7 cellular contexts compared by ENCODE assay signal in genomic region chr3:152596833-152597274, GRCh38.
A peak's percentile ranks its signal among the peaks of the same experiment; 100 is the strongest.
DNase-seq lines count a peak whose midpoint lies in the region; ATAC-seq, FAIRE-seq and TF ChIP-seq lines count a peak whose summit lies in the region.
"Not testable (repeated sequence)": the region's sequence is repeated elsewhere in the genome, so short reads cannot be mapped to it uniquely, and the experiment has no call there.

No MANE protein-coding gene starts in this region.

- not testable (repeated sequence) for TF ChIP-seq EP300 in suprapubic skin (IDR thresholded peaks at IDR 0.05)

- peak overlapping the region; percentile 28 for H3K56ac ChIP-seq in mesendoderm (ENCODE audit: low read length)

- peak overlapping the region; percentile 99 for H2BK15ac ChIP-seq in mesendoderm (replicated peaks; ENCODE audit: low read depth)

- not testable (repeated sequence) for H3K27me3 Mint-ChIP-seq in GM23338 (ENCODE audit: insufficient read depth, low read depth, poor library complexity)

- no CpG with 5 or more reads among the region's 1 CpG for whole genome bisulfite sequencing in mesendoderm (ENCODE audit: extremely low coverage, insufficient coverage, low lambda C conversion rate)
- whole genome bisulfite sequencing in pancreas, 2 donors: 85 to 100% methylated on average over 1 of the region's 1 CpG
- WGBS in suprapubic skin: 82% methylated on average over 1 of the region's 1 CpG

- intact Hi-C loops in left ventricle myocardium inferior (cut with micrococcal nuclease); pancreas (cut with DNase I): not testable (repeated sequence)

- H4K20me1 ChIP-seq in GM23338 (replicated peaks; ENCODE audit: insufficient read depth): not testable (repeated sequence)

- not testable (repeated sequence) for H3K23ac ChIP-seq in mesendoderm (ENCODE audit: low read length)

- H3K4me3 Mint-ChIP-seq in GM23338: not testable (repeated sequence)

- H3K4me3 ChIP-seq in GM23338; Peyer's patch; mesendoderm (ENCODE audit: low read length); suprapubic skin: not testable (repeated sequence)
- H3K4me3 ChIP-seq in left ventricle myocardium inferior (peak overlapping the region; percentile 46), pancreas (peak overlapping the region in 1 of 4 donors; percentile 1)

- H2AFZ ChIP-seq in GM23338: 0 out of 2 replicates have a peak overlapping the region, but pooled peaks have one; percentile 25

- H3K9me3 ChIP-seq in Peyer's patch; left ventricle myocardium inferior (replicated peaks); pancreas; suprapubic skin: not testable (repeated sequence)

- not testable (repeated sequence) for H3K27ac Mint-ChIP-seq in GM23338

- H3K9me2 ChIP-seq in GM23338 (ENCODE audit: insufficient read depth): not testable (repeated sequence)

- peak overlapping the region; percentile 97 for H2BK120ac ChIP-seq in mesendoderm (ENCODE audit: low read depth, low read length)

- peaks cover 19% of the 10 kb centered on the region for H3K9me3 Mint-ChIP-seq in GM23338

- not testable (repeated sequence) for H3K4ac ChIP-seq in mesendoderm (ENCODE audit: low read depth, low read length)

- peak overlapping the region; percentile 98 for H3K18ac ChIP-seq in mesendoderm (ENCODE audit: low read length)

- H2BK5ac ChIP-seq in mesendoderm (ENCODE audit: low read length): peak overlapping the region; percentile 15

- not testable (repeated sequence) for H3K79me1 ChIP-seq in mesendoderm (ENCODE audit: low read length)

- not testable (repeated sequence) for TF ChIP-seq POLR2A in Peyer's patch (IDR thresholded peaks at IDR 0.05); suprapubic skin (IDR thresholded peaks at IDR 0.05)

- not testable (repeated sequence) for FAIRE-seq in pancreas (lab: Jason Lieb, UNC)

- not testable (repeated sequence) for TF ChIP-seq CTCF in GM23338 (conservative IDR thresholded peaks at IDR 0.05; ENCODE audit: low read depth in 2 of 2); Peyer's patch (IDR thresholded peaks at IDR 0.05); left ventricle myocardium inferior (IDR thresholded peaks at IDR 0.05; ENCODE audit: borderline replicate concordance); pancreas (IDR thresholded peaks at IDR 0.05); suprapubic skin (IDR thresholded peaks at IDR 0.05)

- not testable (repeated sequence) for ATAC-seq in GM23338
- peak in 1 of 4 donors; percentile 19 for ATAC-seq in pancreas

- H3K27ac ChIP-seq in GM23338 (ENCODE audit: low read depth): not testable (repeated sequence)
- H3K27ac ChIP-seq in Peyer's patch (peak overlapping the region; percentile 22 to 72 (median 58)), caudate nucleus (ENCODE audit: low read depth, low read length) (peak overlapping the region; percentile 71), left ventricle myocardium inferior (replicated peaks) (peak overlapping the region; percentile 89), mesendoderm (ENCODE audit: low read depth, low read length) (peak overlapping the region; percentile 67), pancreas (peak overlapping the region; percentile 12 to 63 (median 42)), suprapubic skin (peak overlapping the region; percentile 65)

- peaks cover 18% of the 10 kb centered on the region for H3K4me1 Mint-ChIP-seq in GM23338

- H3K4me1 ChIP-seq in GM23338 (ENCODE audit: insufficient read depth) (peaks cover 11% of the 10 kb centered on the region; the same call in 1 of the 2 replicates), Peyer's patch (peaks cover 0 to 17% (median 3%) of the 10 kb centered on the region in 4 donors), left ventricle myocardium inferior (peaks cover 27% of the 10 kb centered on the region), suprapubic skin (peaks cover 20% of the 10 kb centered on the region)
- H3K4me1 ChIP-seq in mesendoderm (ENCODE audit: control insufficient read depth, low read depth, low read length); pancreas: not testable (repeated sequence)

- H3K27me3 ChIP-seq in GM23338 (ENCODE audit: insufficient read depth); Peyer's patch; left ventricle myocardium inferior (ENCODE audit: low read depth); mesendoderm (ENCODE audit: insufficient read depth, low read length, poor library complexity); pancreas; suprapubic skin: not testable (repeated sequence)

- not testable (repeated sequence) for DNase-seq in GM23338 (ENCODE audit: low spot score); Peyer's patch; caudate nucleus (lab: John Stamatoyannopoulos, UW); left ventricle myocardium inferior; pancreas; suprapubic skin (ENCODE audit: low spot score in 2 of 2)
- peak; percentile 37 for DNase-seq in mesendoderm

- H4K5ac ChIP-seq in mesendoderm (ENCODE audit: low read length): not testable (repeated sequence)

- not testable (repeated sequence) for H3F3A ChIP-seq in GM23338 (replicated peaks; ENCODE audit: low read depth)

- H4K8ac ChIP-seq in mesendoderm (ENCODE audit: low read depth, low read length): not testable (repeated sequence)

- H3K36me3 ChIP-seq in GM23338 (ENCODE audit: insufficient read depth); Peyer's patch; left ventricle myocardium inferior; mesendoderm (ENCODE audit: control insufficient read depth, insufficient read depth, low read length); pancreas; suprapubic skin: not testable (repeated sequence)

- H3K79me2 ChIP-seq in GM23338 (replicated peaks; ENCODE audit: insufficient read depth); mesendoderm (ENCODE audit: control insufficient read depth, insufficient read depth, low read length): not testable (repeated sequence)

- H3K36me3 Mint-ChIP-seq in GM23338 (ENCODE audit: low read depth): peaks cover 25% of the 10 kb centered on the region

- 0 out of 2 replicates have a peak overlapping the region, but pooled peaks have one; percentile 31 for H3K4me2 ChIP-seq in GM23338
- not testable (repeated sequence) for H3K4me2 ChIP-seq in mesendoderm (ENCODE audit: low read length)

- not testable (repeated sequence) for H2AK5ac ChIP-seq in mesendoderm (ENCODE audit: low read length)

- H3K9ac ChIP-seq in mesendoderm (ENCODE audit: low read length): not testable (repeated sequence)
